Comparison of ENCODE assay signal across 1 cellular context in genomic region chr2:57330447-57330846, GRCh38.
TF ChIP-seq lines count a peak whose summit lies in the region.

No MANE protein-coding gene starts in this region.

TF ChIP-seq in endothelial cell of umbilical vein, 7 proteins besides CTCF, POLR2A, EP300 and RAD21:
- no peak for TF ChIP-seq POLR2AphosphoS5 (IDR thresholded peaks at IDR 0.05; ENCODE audit: insufficient read depth, low read depth, low read length)
- no peak for TF ChIP-seq MYC (IDR thresholded peaks at IDR 0.05; ENCODE audit: low read depth, low read length)
- TF ChIP-seq GATA2 (IDR thresholded peaks at IDR 0.05; ENCODE audit: insufficient read depth, insufficient read length, low read depth, low read length), result no peak
- TF ChIP-seq MAX (IDR thresholded peaks at IDR 0.05; ENCODE audit: insufficient read depth, insufficient read length), result no peak
- no peak for TF ChIP-seq JUN (IDR thresholded peaks at IDR 0.05; ENCODE audit: borderline replicate concordance, insufficient read depth, insufficient read length, low read depth)
- TF ChIP-seq EZH2 (IDR thresholded peaks at IDR 0.05; ENCODE audit: borderline replicate concordance, low read depth, low read length, severe bottlenecking), result no peak
- no peak for TF ChIP-seq FOS (IDR thresholded peaks at IDR 0.05; ENCODE audit: borderline replicate concordance, insufficient read depth, low read length)
